8 cellular contexts compared by ENCODE assay signal in genomic region chr16:3046506-3047386, GRCh38. TPM values are rescaled to one million over a fixed set of nuclear protein-coding genes. Genes with fewer than 3 reads are reported as not detected.
A peak's percentile ranks its signal among the peaks of the same experiment; 100 is the strongest.
DNase-seq lines count a peak whose midpoint lies in the region; ATAC-seq, FAIRE-seq and TF ChIP-seq lines count a peak whose summit lies in the region.

MMP25 (plus strand) TSS chr16:3046561; CDS start chr16:3046918, 357 bp downstream.

- 2% methylated on average over 41 to 75 of the region's 75 CpGs for WGBS in heart left ventricle, 4 donors
- WGBS in small intestine, 3 donors, result 2% methylated on average over 54 to 75 of the region's 75 CpGs

- H3K36me3 ChIP-seq in WERI-Rb-1 (no peaks in the 10 kb centered on the region), heart left ventricle (no peaks in the 10 kb centered on the region), small intestine (ENCODE audit: control insufficient read depth in 2 of 2, insufficient read depth in 2 of 2, low read length in 2 of 2) (no peaks in the 10 kb centered on the region)

- TF ChIP-seq POLR2A in heart left ventricle (IDR thresholded peaks at IDR 0.05), result no peak

- DNase-seq in GM13977 (ENCODE audit: low spot score) (peak; percentile 67), WERI-Rb-1 (no peak), heart left ventricle (no peak), sciatic nerve (ENCODE audit: low spot score) (no peak), small intestine (no peak)
- DNase-seq in stimulated activated naive CD4-positive, alpha-beta T cell treated with Interleukin-2 at 50 U/mL for 16 hours (lab: John Stamatoyannopoulos, UW), result no peak

- no peak for TF ChIP-seq CTCF in GM13977 (IDR thresholded peaks at IDR 0.05; ENCODE audit: extremely low read depth, insufficient read depth, missing control alignments)
- TF ChIP-seq CTCF in WERI-Rb-1 (IDR thresholded peaks at IDR 0.05; ENCODE audit: low read depth, low read length), result no peak
- no peak for TF ChIP-seq CTCF in heart left ventricle (IDR thresholded peaks at IDR 0.05)

- FAIRE-seq in small intestine (lab: Jason Lieb, UNC), result no peak

- ATAC-seq in heart left ventricle, result no peak
- ATAC-seq in sciatic nerve, result peak; percentile 19
- no peak for ATAC-seq in HG02970 (IDR thresholded peaks at IDR 0.05; ENCODE audit: low FRiP score, unreplicated experiment)
- no peak for ATAC-seq in GM18517 (IDR thresholded peaks at IDR 0.05; ENCODE audit: unreplicated experiment)

- in situ Hi-C loops in GM13977 (cut with MboI; ENCODE audit: low pct_unique_long_range_greater_than_20kb, low sequenced_read_pairs, unreplicated experiment), result no loop called here

- intact Hi-C loops in heart left ventricle (cut with DNase I) (no loop called here), sciatic nerve (cut with DNase I) (no loop called here)

- H3K27me3 ChIP-seq in WERI-Rb-1 (ENCODE audit: insufficient read depth, low read depth, severe bottlenecking), result peaks cover 65% of the 10 kb centered on the region
- H3K27me3 ChIP-seq in heart left ventricle, result peaks cover 32 to 84% (median 51%) of the 10 kb centered on the region in 9 donors
- peaks cover 0 to 12% of the 10 kb centered on the region in 2 donors for H3K27me3 ChIP-seq in small intestine (ENCODE audit: control insufficient read depth in 2 of 2, insufficient read depth in 2 of 2, low read length in 2 of 2)

- peak within 1 kb of the TSS; percentile 36 for H3K4me3 ChIP-seq in WERI-Rb-1 (ENCODE audit: low read depth, low read length)
- peak within 1 kb of the TSS; percentile 25 to 66 (median 54) for H3K4me3 ChIP-seq in heart left ventricle
- peak within 1 kb of the TSS in 1 of 2 donors; percentile 43 for H3K4me3 ChIP-seq in small intestine (ENCODE audit: low read depth in 1 of 2, low read length in 2 of 2)

- H3K4me1 ChIP-seq in heart left ventricle (peaks cover 4 to 34% (median 16%) of the 10 kb centered on the region in 12 donors), small intestine (ENCODE audit: control insufficient read depth in 2 of 2, insufficient read depth in 1 of 2, low read depth in 1 of 2, low read length in 1 of 2) (peaks cover 0 to 3% of the 10 kb centered on the region in 2 donors)

- H3K9me3 ChIP-seq in WERI-Rb-1 (ENCODE audit: severe bottlenecking) (no peaks in the 10 kb centered on the region), heart left ventricle (no peaks in the 10 kb centered on the region), small intestine (ENCODE audit: control insufficient read depth, low read depth) (no peaks in the 10 kb centered on the region)

- no peak within 1 kb of the TSS for H3K27ac ChIP-seq in WERI-Rb-1
- H3K27ac ChIP-seq in heart left ventricle, result peak within 1 kb of the TSS in 2 of 12 donors; percentile 17 to 19
- no peak within 1 kb of the TSS for H3K27ac ChIP-seq in small intestine (ENCODE audit: low read depth in 1 of 2, low read length in 1 of 2)

RNA-seq across cellular contexts. Expression of gene MMP25, which starts in this region (rescaled TPM):
- total RNA-seq in heart left ventricle (1 to 10 TPM in 3 of 9 donors, under 1 TPM in 6; 0.32 to 3.0 (median 0.90) TPM), sciatic nerve (9.1 TPM)
- polyA plus RNA-seq in heart left ventricle (1 to 10 TPM in 1 of 2 donors, under 1 TPM in 1; 0.97 to 1.3 TPM), small intestine (under 1 TPM; 0.54 to 0.89 (median 0.67) TPM)
